In the genomic region with DNA sequence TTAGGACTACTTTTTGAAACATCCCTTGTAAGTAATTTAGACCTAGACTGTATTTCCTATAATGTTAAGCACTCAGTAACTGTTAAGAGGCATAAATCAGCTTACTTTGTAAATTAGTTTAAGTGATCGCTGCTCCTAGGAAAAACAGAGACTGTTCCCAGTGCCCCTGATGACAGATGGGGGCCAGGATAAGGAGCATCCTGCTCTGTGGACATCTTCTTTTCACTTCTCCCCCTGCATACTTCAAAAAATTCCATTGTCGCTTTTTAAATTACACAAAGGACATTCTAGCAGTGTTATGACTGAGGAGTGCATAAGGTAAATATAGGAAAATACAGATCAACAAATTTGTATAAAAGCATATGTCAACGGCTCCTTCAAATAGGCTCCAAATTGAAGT, we compare ENCODE assay signal across 18 cellular contexts.
"Had no signal": no experiment of that assay in that cellular context is flagged by ENCODE, and none has a peak within 500 bp of the region (broad histone marks: within the 10 kb centered on the region; RNA-seq: fewer than 3 reads in every experiment).

No MANE protein-coding gene starts in this region.

- H3K9me3 Mint-ChIP-seq: stimulated activated memory B cell treated with anti-CD40 and anti-IgM and Interleukin-4, amounts not matched to agents 10 μg/mL and 1 μg/mL and 100 μg/mL, for 72 hours had no signal

- H3K4me3 ChIP-seq: adrenal gland, ascending aorta, right lobe of liver, skin epidermis, testis had no signal

- H3K27ac ChIP-seq: adrenal gland, ascending aorta, foreskin keratinocyte, right lobe of liver, skin epidermis, testis had no signal

- H3K4me1 ChIP-seq: adrenal gland, ascending aorta, foreskin keratinocyte, right lobe of liver had no signal

- H3K36me3 ChIP-seq: adrenal gland, ascending aorta, right lobe of liver had no signal

- DNase-seq: activated CD4-positive, alpha-beta T cell treated with anti-CD3 and anti-CD28 coated beads for 1 hour; activated CD4-positive, alpha-beta T cell treated with anti-CD3 and anti-CD28 coated beads, Interleukin-2, amount 50 U/mL, for 1 hour; activated CD8-positive, alpha-beta T cell treated with anti-CD3 and anti-CD28 coated beads, Interleukin-2, amount 10 ng/mL, durations not matched to agents 7 days and 5 days; adrenal gland; central memory CD4-positive, alpha-beta T cell; effector memory CD4-positive, alpha-beta T cell; foreskin keratinocyte; hypothalamus; left cardiac atrium; occipital lobe; right lobe of liver; testis; trophoblast cell had no signal

- H3K36me3 Mint-ChIP-seq: activated naive CD8-positive, alpha-beta T cell; memory B cell; stimulated activated memory B cell treated with anti-CD40 and anti-IgM and Interleukin-4, amounts not matched to agents 10 μg/mL and 1 μg/mL and 100 μg/mL, for 72 hours had no signal

- H3K9me3 ChIP-seq: adrenal gland, ascending aorta, right lobe of liver, testis had no signal

- H3K27me3 ChIP-seq: right lobe of liver, testis had no signal

- ATAC-seq: foreskin keratinocyte; left cardiac atrium; right lobe of liver; stimulated activated memory B cell treated with anti-CD40 and anti-IgM and Interleukin-4, amounts not matched to agents 10 μg/mL and 1 μg/mL and 100 μg/mL, for 72 hours had no signal

- H3K4me3 Mint-ChIP-seq: activated naive CD8-positive, alpha-beta T cell; memory B cell; stimulated activated memory B cell treated with anti-CD40 and anti-IgM and Interleukin-4, amounts not matched to agents 10 μg/mL and 1 μg/mL and 100 μg/mL, for 72 hours had no signal

- H3K27ac Mint-ChIP-seq: activated CD8-positive, alpha-beta T cell treated with anti-CD3 and anti-CD28 coated beads, Interleukin-2, amount 10 ng/mL, durations not matched to agents 7 days and 5 days; activated naive CD8-positive, alpha-beta T cell; memory B cell; stimulated activated memory B cell treated with anti-CD40 and anti-IgM and Interleukin-4, amounts not matched to agents 10 μg/mL and 1 μg/mL and 100 μg/mL, for 72 hours had no signal
